In genomic region chr20:46306743-46307138, GRCh38 we compare ENCODE assay signal across 1 cellular context.
TF ChIP-seq lines count a peak whose summit lies in the region.

No MANE protein-coding gene starts in this region.

TF ChIP-seq in SK-N-SH treated with all-trans-retinoic acid at 6 μM for 48 hours, 23 proteins besides CTCF, POLR2A, EP300 and RAD21 (continued from another document):
- no peak for TF ChIP-seq PATZ1 (CRISPR knock-in tag; IDR thresholded peaks at IDR 0.05; ENCODE audit: borderline replicate concordance)
- TF ChIP-seq TCF4 (CRISPR knock-in tag; IDR thresholded peaks at IDR 0.05; ENCODE audit: borderline replicate concordance) = no peak
- no peak for TF ChIP-seq TOX (CRISPR knock-in tag; IDR thresholded peaks at IDR 0.05; ENCODE audit: borderline replicate concordance)
- no peak for TF ChIP-seq ZFP3 (CRISPR knock-in tag; IDR thresholded peaks at IDR 0.05)
- no peak for TF ChIP-seq ZFP30 (CRISPR knock-in tag; IDR thresholded peaks at IDR 0.05)
- no peak for TF ChIP-seq POU6F1 (CRISPR knock-in tag; IDR thresholded peaks at IDR 0.05; ENCODE audit: borderline replicate concordance, low read depth)
- TF ChIP-seq BACH2 (CRISPR knock-in tag; IDR thresholded peaks at IDR 0.05; ENCODE audit: borderline replicate concordance) = no peak
- no peak for TF ChIP-seq CREB5 (CRISPR knock-in tag; IDR thresholded peaks at IDR 0.05; ENCODE audit: low read depth)
